ENCODE assay signal across 9 cellular contexts in the genomic region with DNA sequence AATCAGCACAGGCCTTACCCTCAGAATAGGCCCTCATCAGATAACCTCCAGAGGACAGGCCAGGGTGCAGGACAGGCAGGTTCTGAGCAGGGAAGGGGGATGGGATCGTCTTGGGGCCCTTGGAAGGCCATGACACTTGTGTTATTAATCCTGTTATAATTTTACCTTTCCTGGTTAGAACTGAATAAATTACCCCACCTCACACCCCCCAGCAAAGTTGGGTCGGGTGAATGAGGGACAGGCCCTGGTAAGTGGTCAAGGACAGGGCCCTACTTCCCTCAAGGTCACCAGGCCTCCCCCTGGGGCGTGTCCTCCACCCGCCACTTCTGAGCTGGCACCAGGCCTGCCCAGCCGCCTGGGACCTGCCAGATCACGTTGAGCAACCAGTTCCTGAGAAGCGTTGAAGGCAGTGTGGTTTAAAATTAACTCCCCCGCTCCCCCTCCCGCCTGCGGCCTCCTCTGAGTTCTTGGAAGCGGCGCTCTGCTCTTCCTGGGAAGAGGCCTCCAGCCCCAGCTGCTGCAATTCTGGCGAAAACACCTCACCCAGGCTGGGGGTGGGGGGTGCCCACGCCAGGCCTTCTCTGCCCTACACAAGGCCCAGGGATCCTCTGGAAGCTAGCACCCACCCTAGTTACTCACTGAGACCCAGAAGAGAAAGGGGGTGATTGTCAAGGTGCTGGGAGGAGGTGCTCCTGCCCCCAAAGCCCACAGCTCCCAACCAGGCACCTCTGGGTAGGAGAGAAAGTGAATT. TPM values are rescaled to one million over a fixed set of nuclear protein-coding genes. Genes with fewer than 3 reads are reported as not detected.
A peak's percentile ranks its signal among the peaks of the same experiment; 100 is the strongest.
DNase-seq lines count a peak whose midpoint lies in the region; ATAC-seq, FAIRE-seq and TF ChIP-seq lines count a peak whose summit lies in the region.
"Had no signal": no experiment of that assay in that cellular context is flagged by ENCODE, and none has a peak within 500 bp of the region (broad histone marks: within the 10 kb centered on the region; RNA-seq: fewer than 3 reads in every experiment).

No MANE protein-coding gene starts in this region.

- TF ChIP-seq EP300 in H1 (IDR thresholded peaks at IDR 0.05; ENCODE audit: borderline replicate concordance in 1 of 2, low read depth in 2 of 2, low read length in 2 of 2), result no peak

- H3K9ac ChIP-seq in DND-41 (ENCODE audit: low read depth, low read length) (peak overlapping the region; percentile 91), H1 (replicated peaks in 1 of 4; ENCODE audit: extremely low read depth in 1 of 4, low read depth in 3 of 4, low read length in 3 of 4) (no peak overlapping the region), muscle layer of colon (ENCODE audit: low read length) (peak overlapping the region; percentile 36), MM.1S (ENCODE audit: low read length) (no peak overlapping the region)

- 0 out of 2 replicates have a peak overlapping the region, but pooled peaks have one; percentile 46 for H2BK15ac ChIP-seq in H1 (ENCODE audit: low read length)

- H3K79me1 ChIP-seq in H1 (ENCODE audit: low read depth, low read length), result no peaks in the 10 kb centered on the region

- no peak overlapping the region for H2BK120ac ChIP-seq in H1 (replicated peaks; ENCODE audit: low read depth, low read length)

- H3K18ac ChIP-seq in H1 (ENCODE audit: extremely low read depth, low read length), result no peak overlapping the region

- no peak overlapping the region for H3K4ac ChIP-seq in H1 (replicated peaks; ENCODE audit: insufficient read length, low read depth, low read length)

- H3K23me2 ChIP-seq in H1 (ENCODE audit: low read depth, low read length), result no peaks in the 10 kb centered on the region

- H3K4me1 Mint-ChIP-seq in activated CD8-positive, alpha-beta memory T cell treated with anti-CD3 and anti-CD28 coated beads, Interleukin-2, amount 10 ng/mL, durations not matched to agents 7 days and 5 days, result peaks cover 85% of the 10 kb centered on the region

- peaks cover 30% of the 10 kb centered on the region for H3K36me3 ChIP-seq in DND-41 (ENCODE audit: insufficient read depth, low read length)
- no peaks in the 10 kb centered on the region for H3K36me3 ChIP-seq in H1 (ENCODE audit: control insufficient read depth in 2 of 4, insufficient read depth in 4 of 4, low read length in 3 of 4)
- no peaks in the 10 kb centered on the region for H3K36me3 ChIP-seq in muscle layer of colon (ENCODE audit: insufficient read depth, low read length)
- no peaks in the 10 kb centered on the region for H3K36me3 ChIP-seq in MM.1S (replicated peaks; ENCODE audit: insufficient read depth, low read length)

- H4K8ac ChIP-seq in H1 (ENCODE audit: extremely low read depth, insufficient read depth, low read length), result peak overlapping the region; percentile 68; the same call in 1 of the 2 replicates

- H3F3A ChIP-seq in MM.1S (ENCODE audit: insufficient read depth, low read length), result no peaks in the 10 kb centered on the region

- peaks cover 9% of the 10 kb centered on the region; the same call in 1 of the 2 replicates for H4K20me1 ChIP-seq in DND-41 (ENCODE audit: insufficient read depth, low read length)
- H4K20me1 ChIP-seq in H1 (replicated peaks in 1 of 2; ENCODE audit: control insufficient read depth in 1 of 2, insufficient read depth in 2 of 2, low read length in 2 of 2), result peaks cover 2 to 3% of the 10 kb centered on the region in 2 experiments
- no peaks in the 10 kb centered on the region for H4K20me1 ChIP-seq in MM.1S (ENCODE audit: insufficient read depth, low read length)

- TF ChIP-seq POLR2A in H1 (IDR thresholded peaks at IDR 0.05; ENCODE audit: control extremely low read depth in 1 of 2, low read depth in 2 of 2, low read length in 2 of 2), result no peak

- H3K9me3 Mint-ChIP-seq in activated CD8-positive, alpha-beta memory T cell treated with anti-CD3 and anti-CD28 coated beads, Interleukin-2, amount 10 ng/mL, durations not matched to agents 7 days and 5 days (ENCODE audit: low read depth), result no peaks in the 10 kb centered on the region

- H4K5ac ChIP-seq in H1 (ENCODE audit: insufficient read length, low read depth, low read length), result no peak overlapping the region

- CTCF ChIA-PET in activated CD8-positive, alpha-beta memory T cell treated with anti-CD3 and anti-CD28 coated beads, Interleukin-2, amount 10 ng/mL, durations not matched to agents 7 days and 5 days (lab: Charles Lee), result interaction anchor here (0.8 to 25.1 kb wide), 6 partner anchors 11 to 788 kb away, joined by 3 to 859 read pairs (median 74); a partner anchor contains a TSS
- CTCF ChIA-PET in H1 (lab: Charles Lee; ENCODE audit: partially characterized antibody), result interaction anchor here (1.7 to 50.4 kb wide), 5 partner anchors 11 to 49 kb away, joined by 5 to 1262 read pairs (median 233); a partner anchor contains a TSS

- peak overlapping the region; percentile 100 for H3K27ac Mint-ChIP-seq in activated CD8-positive, alpha-beta memory T cell treated with anti-CD3 and anti-CD28 coated beads, Interleukin-2, amount 10 ng/mL, durations not matched to agents 7 days and 5 days

- 81% methylated on average over 14 of the region's 14 CpGs; no CpG with 5 or more reads in 1 of the 2 experiments for WGBS in H1 (ENCODE audit: extremely low coverage in 1 of 2, insufficient coverage in 1 of 2, insufficient read length in 1 of 2, insufficient replicate concordance in 2 of 2, low coverage in 1 of 2, low lambda C conversion rate in 2 of 2, missing lambda C conversion rate in 1 of 2), 2 experiments

- peak overlapping the region; percentile 99 for H3K27ac ChIP-seq in DND-41 (ENCODE audit: low read length)
- H3K27ac ChIP-seq in H1 (ENCODE audit: low read depth, low read length), result no peak overlapping the region
- H3K27ac ChIP-seq in muscle layer of colon (ENCODE audit: low read depth, low read length), result peak overlapping the region; percentile 86
- H3K27ac ChIP-seq in MM.1S (ENCODE audit: low read length), result no peak overlapping the region

- no peak overlapping the region for H2BK5ac ChIP-seq in H1 (ENCODE audit: low read depth, low read length)

- no peaks in the 10 kb centered on the region for H3K9me2 ChIP-seq in MM.1S (replicated peaks; ENCODE audit: insufficient read depth, low read length)

- H3K79me2 ChIP-seq in DND-41 (ENCODE audit: insufficient read depth, low read length) (peaks cover 75% of the 10 kb centered on the region), H1 (ENCODE audit: control insufficient read depth in 1 of 2, insufficient read depth in 2 of 2, low read length in 2 of 2) (no peaks in the 10 kb centered on the region), MM.1S (ENCODE audit: low read length) (no peaks in the 10 kb centered on the region)

- no peaks in the 10 kb centered on the region for H3K9me3 ChIP-seq in DND-41 (ENCODE audit: insufficient read depth, low read length, severe bottlenecking)
- H3K9me3 ChIP-seq in H1 (ENCODE audit: insufficient read depth in 2 of 2, low read depth in 1 of 2, low read length in 1 of 2), result no peaks in the 10 kb centered on the region
- no peaks in the 10 kb centered on the region for H3K9me3 ChIP-seq in muscle layer of colon (ENCODE audit: low read length)
- no peaks in the 10 kb centered on the region for H3K9me3 ChIP-seq in MM.1S (replicated peaks; ENCODE audit: insufficient read depth, low read length)

- TF ChIP-seq RAD21 in H1 (IDR thresholded peaks at IDR 0.05 in 1 of 2, conservative IDR thresholded peaks at IDR 0.05 in 1 of 2; ENCODE audit: low read depth in 2 of 2, low read length in 2 of 2), result no peak

- H3K14ac ChIP-seq in H1 (ENCODE audit: insufficient read length), result no peak overlapping the region

- H2AFZ ChIP-seq in DND-41 (ENCODE audit: low read depth, low read length) (no peak overlapping the region), H1 (ENCODE audit: low read length) (no peak overlapping the region), MM.1S (ENCODE audit: low read length) (no peak overlapping the region)

- H3K36me3 Mint-ChIP-seq in activated CD8-positive, alpha-beta memory T cell treated with anti-CD3 and anti-CD28 coated beads, Interleukin-2, amount 10 ng/mL, durations not matched to agents 7 days and 5 days, result peaks cover 41% of the 10 kb centered on the region

- H3K23ac ChIP-seq in H1 (ENCODE audit: insufficient read length), result no peak overlapping the region

- no peak for TF ChIP-seq CTCF in DND-41 (IDR thresholded peaks at IDR 0.05; ENCODE audit: borderline replicate concordance, extremely low read depth, low read length, poor library complexity, severe bottlenecking)
- no peak for TF ChIP-seq CTCF in H1 (IDR thresholded peaks at IDR 0.05; ENCODE audit: control extremely low read depth in 1 of 3, insufficient read depth in 1 of 3, low read depth in 1 of 3, low read length in 3 of 3)
- TF ChIP-seq CTCF in MM.1S (IDR thresholded peaks at IDR 0.05; ENCODE audit: low read length), result no peak

- no peaks in the 10 kb centered on the region for H3K27me3 Mint-ChIP-seq in activated CD8-positive, alpha-beta memory T cell treated with anti-CD3 and anti-CD28 coated beads, Interleukin-2, amount 10 ng/mL, durations not matched to agents 7 days and 5 days

- H4K91ac ChIP-seq in H1 (replicated peaks; ENCODE audit: insufficient read length, low read length), result peak overlapping the region; percentile 19

- H3K4me1 ChIP-seq in DND-41 (ENCODE audit: insufficient read depth, low read length), result peaks cover 91% of the 10 kb centered on the region
- no peaks in the 10 kb centered on the region for H3K4me1 ChIP-seq in H1 (replicated peaks in 1 of 4; ENCODE audit: control insufficient read depth in 3 of 4, insufficient read depth in 4 of 4, low read length in 3 of 4)
- peaks cover 57% of the 10 kb centered on the region for H3K4me1 ChIP-seq in muscle layer of colon (ENCODE audit: insufficient read depth, low read length)
- peaks cover 11% of the 10 kb centered on the region for H3K4me1 ChIP-seq in MM.1S (ENCODE audit: low read length)

- peak overlapping the region; percentile 61 for H3K4me3 Mint-ChIP-seq in activated CD8-positive, alpha-beta memory T cell treated with anti-CD3 and anti-CD28 coated beads, Interleukin-2, amount 10 ng/mL, durations not matched to agents 7 days and 5 days

- H3K27me3 ChIP-seq in DND-41 (ENCODE audit: insufficient read depth, low read length, poor library complexity) (no peaks in the 10 kb centered on the region), H1 (replicated peaks in 1 of 4; ENCODE audit: control insufficient read depth in 3 of 4, extremely low read depth in 1 of 4, insufficient read depth in 3 of 4, low read length in 3 of 4) (peaks cover 0 to 2% (median 0%) of the 10 kb centered on the region in 4 experiments; a peak in 1 of 7 replicates), muscle layer of colon (ENCODE audit: control insufficient read depth in 1 of 2, insufficient read depth in 2 of 2, low read length in 2 of 2) (no peaks in the 10 kb centered on the region), MM.1S (replicated peaks; ENCODE audit: insufficient read depth, low read length) (no peaks in the 10 kb centered on the region)

- peak; percentile 48 for ATAC-seq in DND-41 (ENCODE audit: insufficient read depth, low read depth)
- peak; percentile 80 for ATAC-seq in HG03108 (IDR thresholded peaks at IDR 0.05; ENCODE audit: unreplicated experiment)
- peak; percentile 65 for ATAC-seq in activated CD8-positive, alpha-beta memory T cell treated with anti-CD3 and anti-CD28 coated beads, Interleukin-2, amount 10 ng/mL, durations not matched to agents 7 days and 5 days

- DNase-seq in DND-41 (peak; percentile 98), NCI-H526 treated with DMSO at 0.1 percent for 48 hours (lab: John Stamatoyannopoulos, UW) (peak; percentile 81), H1 (ENCODE audit: low read depth in 1 of 2, low spot score in 2 of 2) (no peak), MM.1S (no peak)
- DNase-seq in activated CD8-positive, alpha-beta memory T cell treated with anti-CD3 and anti-CD28 coated beads, Interleukin-2, amount 10 ng/mL, durations not matched to agents 7 days and 5 days, result peak; percentile 95
- peak; percentile 77 for DNase-seq in stimulated activated CD8-positive, alpha-beta memory T cell treated with anti-CD3 and anti-CD28 coated beads, Interleukin-7, amount 100 ng/mL, for 24 hours (ENCODE audit: low read depth)

- POLR2A ChIA-PET in H1 (lab: Charles Lee; ENCODE audit: partially characterized antibody), result interaction anchor here (1.5 to 1.8 kb wide), 4 partner anchors 8 to 19 kb away, joined by 4 to 9 read pairs (median 6); no protein-coding TSS in a partner anchor

- H3K4me2 ChIP-seq in DND-41 (ENCODE audit: insufficient read depth, low read length), result peak overlapping the region; percentile 85
- no peak overlapping the region for H3K4me2 ChIP-seq in H1 (ENCODE audit: insufficient read depth in 1 of 2, low read depth in 2 of 2, low read length in 2 of 2)
- H3K4me2 ChIP-seq in MM.1S (ENCODE audit: low read depth, low read length), result no peak overlapping the region

- FAIRE-seq in H1 (lab: Jason Lieb, UNC), result no peak
- FAIRE-seq: frontal cortex had no signal

- no peak overlapping the region for H2BK20ac ChIP-seq in H1 (ENCODE audit: low read length)

- H2AK5ac ChIP-seq in H1 (ENCODE audit: low read depth, low read length), result no peak overlapping the region

- no peak overlapping the region for H2BK12ac ChIP-seq in H1 (ENCODE audit: low read depth, low read length)

- H3K4me3 ChIP-seq in DND-41 (ENCODE audit: low read depth in 1 of 2, low read length in 2 of 2) (peak overlapping the region in 1 of 2 experiments; percentile 82; a peak in 1 of 4 replicates), H1 (ENCODE audit: extremely low read depth in 1 of 4, insufficient read depth in 2 of 4, low read depth in 3 of 4, low read length in 4 of 4) (no peak overlapping the region), muscle layer of colon (ENCODE audit: low read depth in 1 of 2, low read length in 2 of 2) (peak overlapping the region in 1 of 2 donors; percentile 29), MM.1S (ENCODE audit: low read length) (no peak overlapping the region)

- no peak overlapping the region for H3K56ac ChIP-seq in H1 (replicated peaks; ENCODE audit: insufficient read length, low read depth, low read length)

RNA-seq across cellular contexts. Expression of a gene that starts 10.6 kb away (rescaled TPM):
- 100 to 1,000 TPM; 266 to 369 TPM for total RNA-seq in activated CD8-positive, alpha-beta memory T cell treated with anti-CD3 and anti-CD28 coated beads, Interleukin-2, amount 10 ng/mL, durations not matched to agents 7 days and 5 days
- 1.9 and 3.1 TPM in 2 replicates for total RNA-seq in H1 (2021; fragmentation: NEBNext Ultra II Directional; extraction: Animal tissue kit (Norgen Biotek cat#: 25700))
- 2.2 and 3.0 TPM in 2 replicates for polyA plus RNA-seq in H1 (2011; rRNA removed)
- polyA plus RNA-seq in H1 (2011; cell fraction: cytosol; rRNA removed), result 1.0 TPM
- polyA plus RNA-seq in H1 (2011; cell fraction: nucleus; rRNA removed), result 1.6 TPM
- polyA plus RNA-seq in H1 (2012, experiment 1 of 2), result 1.4 to 2.6 TPM (median 1.8 TPM) in 4 replicates
- 1.7 TPM for polyA plus RNA-seq in H1 (2012, experiment 2 of 2)
- 1.7 TPM for polyA plus RNA-seq in H1 (2013, experiment 1 of 2)
- 1.7 TPM for polyA plus RNA-seq in H1 (2013, experiment 2 of 2)
- polyA minus RNA-seq in H1 (2011; rRNA and poly(A)+ RNA removed), result 1.8 TPM in 2 replicates
- polyA minus RNA-seq in H1 (2011; cell fraction: cytosol; rRNA and poly(A)+ RNA removed), result 1.6 TPM
- polyA minus RNA-seq in H1 (2011; cell fraction: nucleus; rRNA and poly(A)+ RNA removed), result 2.2 TPM

RNA-seq across cellular contexts. Expression of a gene that starts 15.9 kb away (rescaled TPM):
- total RNA-seq in activated CD8-positive, alpha-beta memory T cell treated with anti-CD3 and anti-CD28 coated beads, Interleukin-2, amount 10 ng/mL, durations not matched to agents 7 days and 5 days, result 100 to 1,000 TPM; 156 to 175 TPM
- 52.7 and 65.4 TPM in 2 replicates for total RNA-seq in H1 (2021; fragmentation: NEBNext Ultra II Directional; extraction: Animal tissue kit (Norgen Biotek cat#: 25700))
- 87.9 and 99.8 TPM in 2 replicates for polyA plus RNA-seq in H1 (2011; rRNA removed)
- 82.8 TPM for polyA plus RNA-seq in H1 (2011; cell fraction: cytosol; rRNA removed)
- 79.2 TPM for polyA plus RNA-seq in H1 (2011; cell fraction: nucleus; rRNA removed)
- polyA plus RNA-seq in H1 (2012, experiment 1 of 2), result 48.0 to 63.0 TPM (median 59.2 TPM) in 4 replicates
- polyA plus RNA-seq in H1 (2012, experiment 2 of 2), result 82.4 TPM
- polyA plus RNA-seq in H1 (2013, experiment 1 of 2), result 39.1 TPM
- polyA plus RNA-seq in H1 (2013, experiment 2 of 2), result 40.2 TPM
- polyA minus RNA-seq in H1 (2011; rRNA and poly(A)+ RNA removed), result 77.9 and 129 TPM in 2 replicates
- polyA minus RNA-seq in H1 (2011; cell fraction: cytosol; rRNA and poly(A)+ RNA removed), result 31.9 TPM
- polyA minus RNA-seq in H1 (2011; cell fraction: nucleus; rRNA and poly(A)+ RNA removed), result 34.5 TPM

RNA-seq across cellular contexts. Expression of a gene that starts 31.7 kb away (rescaled TPM):
- total RNA-seq in activated CD8-positive, alpha-beta memory T cell treated with anti-CD3 and anti-CD28 coated beads, Interleukin-2, amount 10 ng/mL, durations not matched to agents 7 days and 5 days, result 10 to 100 TPM; 49.9 to 61.3 TPM
- 9.6 and 9.7 TPM in 2 replicates for total RNA-seq in H1 (2021; fragmentation: NEBNext Ultra II Directional; extraction: Animal tissue kit (Norgen Biotek cat#: 25700))
- polyA plus RNA-seq in H1 (2011; rRNA removed), result 10.6 and 13.4 TPM in 2 replicates
- 13.2 TPM for polyA plus RNA-seq in H1 (2011; cell fraction: cytosol; rRNA removed)
- polyA plus RNA-seq in H1 (2011; cell fraction: nucleus; rRNA removed), result 26.4 TPM
- 7.1 to 12.4 TPM (median 9.2 TPM) in 4 replicates for polyA plus RNA-seq in H1 (2012, experiment 1 of 2)
- polyA plus RNA-seq in H1 (2012, experiment 2 of 2), result 10.5 TPM
- 9.5 TPM for polyA plus RNA-seq in H1 (2013, experiment 1 of 2)
- polyA plus RNA-seq in H1 (2013, experiment 2 of 2), result 8.7 TPM
- polyA minus RNA-seq in H1 (2011; rRNA and poly(A)+ RNA removed), result 8.1 and 9.2 TPM in 2 replicates
- polyA minus RNA-seq in H1 (2011; cell fraction: cytosol; rRNA and poly(A)+ RNA removed), result 3.8 TPM
- 18.3 TPM for polyA minus RNA-seq in H1 (2011; cell fraction: nucleus; rRNA and poly(A)+ RNA removed)

RNA-seq across cellular contexts. Expression of a gene that starts 33.5 kb away (rescaled TPM):
- 10 to 100 TPM; 15.6 to 17.8 TPM for total RNA-seq in activated CD8-positive, alpha-beta memory T cell treated with anti-CD3 and anti-CD28 coated beads, Interleukin-2, amount 10 ng/mL, durations not matched to agents 7 days and 5 days
- total RNA-seq in H1 (2021; fragmentation: NEBNext Ultra II Directional; extraction: Animal tissue kit (Norgen Biotek cat#: 25700)), result 7.5 and 8.2 TPM in 2 replicates
- polyA plus RNA-seq in H1 (2011; rRNA removed), result 15.0 and 21.9 TPM in 2 replicates
- polyA plus RNA-seq in H1 (2011; cell fraction: cytosol; rRNA removed), result 15.7 TPM
- 25.8 TPM for polyA plus RNA-seq in H1 (2011; cell fraction: nucleus; rRNA removed)
- 7.4 to 15.9 TPM (median 11.4 TPM) in 4 replicates for polyA plus RNA-seq in H1 (2012, experiment 1 of 2)
- 6.3 TPM for polyA plus RNA-seq in H1 (2012, experiment 2 of 2)
- polyA plus RNA-seq in H1 (2013, experiment 1 of 2), result 4.8 TPM
- 3.9 TPM for polyA plus RNA-seq in H1 (2013, experiment 2 of 2)
- 12.0 and 13.5 TPM in 2 replicates for polyA minus RNA-seq in H1 (2011; rRNA and poly(A)+ RNA removed)
- 5.3 TPM for polyA minus RNA-seq in H1 (2011; cell fraction: cytosol; rRNA and poly(A)+ RNA removed)
- 5.2 TPM for polyA minus RNA-seq in H1 (2011; cell fraction: nucleus; rRNA and poly(A)+ RNA removed)

Comparison
In these comparisons a context has a peak if more than half of its experiments do, and no peak if none do; other contexts are left out.
1. DNase-seq: peak in DND-41 (single experiment), NCI-H526 treated with DMSO at 0.1 percent for 48 hours (single experiment), activated CD8-positive, alpha-beta memory T cell treated with anti-CD3 and anti-CD28 coated beads, Interleukin-2, amount 10 ng/mL, durations not matched to agents 7 days and 5 days (single experiment) and stimulated activated CD8-positive, alpha-beta memory T cell treated with anti-CD3 and anti-CD28 coated beads, Interleukin-7, amount 100 ng/mL, for 24 hours (single experiment); none in H1 (0 of 2) and MM.1S (single experiment).
2. H3K27ac ChIP-seq: peak in DND-41 (single experiment) and muscle layer of colon (single experiment); none in H1 (single experiment) and MM.1S (single experiment).
3. H3K9ac ChIP-seq: peak in DND-41 (single experiment) and muscle layer of colon (single experiment); none in H1 (0 of 4) and MM.1S (single experiment).
4. RNA of a gene that starts 10.6 kb away (total RNA-seq): 266 to 369 TPM in activated CD8-positive, alpha-beta memory T cell treated with anti-CD3 and anti-CD28 coated beads, Interleukin-2, amount 10 ng/mL, durations not matched to agents 7 days and 5 days; 1.9 to 3.1 TPM in H1; every median in the first group is over 10 times any median in the second.
5. Peak in every context shown above with its lines, with median percentiles within 50 percentile points of each other: ATAC-seq.